Comparison of ENCODE assay signal across 1 cellular context in the genomic region with DNA sequence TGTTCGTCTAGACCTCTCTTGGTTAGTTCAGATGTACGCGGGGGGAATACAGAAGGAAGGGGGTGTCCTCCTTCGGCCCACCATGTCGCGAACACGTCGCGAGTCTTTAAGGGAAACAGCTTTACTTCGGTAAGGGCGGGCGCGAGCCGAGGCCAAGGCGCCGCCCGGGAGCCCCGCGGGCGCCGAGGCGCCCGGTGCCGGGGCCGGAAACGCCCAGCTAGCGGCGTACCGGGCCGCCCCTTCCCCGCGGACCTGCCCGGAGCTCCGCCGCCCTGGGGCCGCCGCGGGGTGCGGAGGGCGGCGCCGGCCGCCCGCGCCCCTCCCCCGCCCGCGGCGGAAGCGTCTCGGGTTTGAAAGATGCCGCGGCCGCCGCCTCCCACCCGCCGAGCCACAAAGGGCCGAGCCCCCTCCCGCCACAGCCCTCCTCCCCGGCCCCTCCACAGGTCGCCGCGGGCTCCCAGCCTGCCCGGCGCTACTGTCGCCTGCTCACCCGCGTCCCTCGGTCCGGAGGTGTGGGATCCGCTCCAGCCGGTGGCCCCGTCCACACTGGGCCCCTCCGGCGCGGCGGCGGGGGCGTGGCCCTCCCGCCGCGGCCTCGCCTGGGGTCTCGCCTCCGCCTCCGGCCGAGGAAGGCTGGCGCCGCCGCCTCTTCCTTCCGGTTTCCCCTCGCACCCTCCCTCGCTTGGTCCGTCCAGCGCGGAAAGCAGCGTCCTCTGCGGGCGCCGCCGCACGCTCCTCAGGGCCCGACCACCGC.
TF ChIP-seq lines count a peak whose summit lies in the region.

A gene (minus strand): TSS at position 715 of the 754 bp plus-strand sequence. CDS start 12,156 bp downstream, outside the sequence.

TF ChIP-seq in K562, 482 proteins besides CTCF, POLR2A, EP300 and RAD21 (continued from another document and continues in another):
- TF ChIP-seq SRSF9 (IDR thresholded peaks at IDR 0.05; ENCODE audit: borderline replicate concordance, low read depth, low read length) (no peak), ZFPM2 (CRISPR knock-in tag; IDR thresholded peaks at IDR 0.05) (no peak), ZNF224 (CRISPR knock-in tag; IDR thresholded peaks at IDR 0.05) (no peak), MAFG (tag; conservative IDR thresholded peaks at IDR 0.05) (no peak), ZNF124 (CRISPR knock-in tag; IDR thresholded peaks at IDR 0.05) (no peak), PHF21A (IDR thresholded peaks at IDR 0.05; ENCODE audit: borderline replicate concordance, low read depth) (no peak), FOSL1 (tag; conservative IDR thresholded peaks at IDR 0.05) (no peak), EWSR1 (IDR thresholded peaks at IDR 0.05; ENCODE audit: borderline replicate concordance, low read depth, partially characterized antibody) (no peak), HMG20A (CRISPR knock-in tag; conservative IDR thresholded peaks at IDR 0.05) (no peak), GATAD2B (IDR thresholded peaks at IDR 0.05; ENCODE audit: borderline replicate concordance) (no peak; the same call in 1 of the 2 replicates), PCBP1 (IDR thresholded peaks at IDR 0.05; ENCODE audit: low read depth, low read length, poor library complexity, severe bottlenecking) (peak; percentile 91), ZNF507 (tag; conservative IDR thresholded peaks at IDR 0.05) (no peak), NEUROD1 (IDR thresholded peaks at IDR 0.05; ENCODE audit: borderline replicate concordance, low read depth, low read length, partially characterized antibody) (no peak), KLF6 (CRISPR knock-in tag; IDR thresholded peaks at IDR 0.05; ENCODE audit: borderline replicate concordance) (no peak), ZBTB8A (IDR thresholded peaks at IDR 0.05; ENCODE audit: partially characterized antibody) (no peak), ZNF445 (CRISPR knock-in tag; IDR thresholded peaks at IDR 0.05; ENCODE audit: low read depth) (no peak), NFYB (IDR thresholded peaks at IDR 0.05; ENCODE audit: extremely low read depth, insufficient read length) (no peak), ZNF644 (tag; IDR thresholded peaks at IDR 0.05; ENCODE audit: low read depth) (no peak), ZNF586 (CRISPR knock-in tag; conservative IDR thresholded peaks at IDR 0.05) (no peak), CHD1 (IDR thresholded peaks at IDR 0.05; ENCODE audit: low read length) (peak; percentile 48), BHLHE40 (IDR thresholded peaks at IDR 0.05; ENCODE audit: low read length) (peak; percentile 50; the same call in 1 of the 2 replicates), CSDE1 (IDR thresholded peaks at IDR 0.05) (no peak), MTA2 (IDR thresholded peaks at IDR 0.05; ENCODE audit: low read depth) (no peak), CREB1 (IDR thresholded peaks at IDR 0.05) (peak; percentile 46; the same call in 1 of the 2 replicates), CREB1 (CRISPR knock-in tag; IDR thresholded peaks at IDR 0.05) (peak; percentile 35; the same call in 1 of the 2 replicates), ZNF551 (CRISPR knock-in tag; IDR thresholded peaks at IDR 0.05) (no peak), U2AF1 (optimal IDR thresholded peaks at IDR 0.05; ENCODE audit: low read depth, low read length) (no peak), ZNF232 (CRISPR knock-in tag; IDR thresholded peaks at IDR 0.05) (no peak), ZNF384 (IDR thresholded peaks at IDR 0.05; ENCODE audit: low read depth, low read length) (peak; percentile 38; the same call in 1 of the 2 replicates), KLF16 (IDR thresholded peaks at IDR 0.05) (no peak), XRCC5 (IDR thresholded peaks at IDR 0.05; ENCODE audit: low read depth, low read length) (0 out of 2 replicates have a peak, but pooled peaks have one; percentile 36), HNRNPLL (IDR thresholded peaks at IDR 0.05; ENCODE audit: low read depth, low read length, poor library complexity, severe bottlenecking) (no peak)
- TF ChIP-seq, protein P1, sequence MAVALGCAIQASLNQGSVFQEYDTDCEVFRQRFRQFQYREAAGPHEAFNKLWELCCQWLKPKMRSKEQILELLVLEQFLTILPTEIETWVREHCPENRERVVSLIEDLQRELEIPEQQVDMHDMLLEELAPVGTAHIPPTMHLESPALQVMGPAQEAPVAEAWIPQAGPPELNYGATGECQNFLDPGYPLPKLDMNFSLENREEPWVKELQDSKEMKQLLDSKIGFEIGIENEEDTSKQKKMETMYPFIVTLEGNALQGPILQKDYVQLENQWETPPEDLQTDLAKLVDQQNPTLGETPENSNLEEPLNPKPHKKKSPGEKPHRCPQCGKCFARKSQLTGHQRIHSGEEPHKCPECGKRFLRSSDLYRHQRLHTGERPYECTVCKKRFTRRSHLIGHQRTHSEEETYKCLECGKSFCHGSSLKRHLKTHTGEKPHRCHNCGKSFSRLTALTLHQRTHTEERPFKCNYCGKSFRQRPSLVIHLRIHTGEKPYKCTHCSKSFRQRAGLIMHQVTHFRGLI (CRISPR knock-in tag; IDR thresholded peaks at IDR 0.05), result no peak
- TF ChIP-seq, protein P2, sequence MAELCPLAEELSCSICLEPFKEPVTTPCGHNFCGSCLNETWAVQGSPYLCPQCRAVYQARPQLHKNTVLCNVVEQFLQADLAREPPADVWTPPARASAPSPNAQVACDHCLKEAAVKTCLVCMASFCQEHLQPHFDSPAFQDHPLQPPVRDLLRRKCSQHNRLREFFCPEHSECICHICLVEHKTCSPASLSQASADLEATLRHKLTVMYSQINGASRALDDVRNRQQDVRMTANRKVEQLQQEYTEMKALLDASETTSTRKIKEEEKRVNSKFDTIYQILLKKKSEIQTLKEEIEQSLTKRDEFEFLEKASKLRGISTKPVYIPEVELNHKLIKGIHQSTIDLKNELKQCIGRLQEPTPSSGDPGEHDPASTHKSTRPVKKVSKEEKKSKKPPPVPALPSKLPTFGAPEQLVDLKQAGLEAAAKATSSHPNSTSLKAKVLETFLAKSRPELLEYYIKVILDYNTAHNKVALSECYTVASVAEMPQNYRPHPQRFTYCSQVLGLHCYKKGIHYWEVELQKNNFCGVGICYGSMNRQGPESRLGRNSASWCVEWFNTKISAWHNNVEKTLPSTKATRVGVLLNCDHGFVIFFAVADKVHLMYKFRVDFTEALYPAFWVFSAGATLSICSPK (IDR thresholded peaks at IDR 0.05; ENCODE audit: borderline replicate concordance), result no peak
- TF ChIP-seq, protein P3, sequence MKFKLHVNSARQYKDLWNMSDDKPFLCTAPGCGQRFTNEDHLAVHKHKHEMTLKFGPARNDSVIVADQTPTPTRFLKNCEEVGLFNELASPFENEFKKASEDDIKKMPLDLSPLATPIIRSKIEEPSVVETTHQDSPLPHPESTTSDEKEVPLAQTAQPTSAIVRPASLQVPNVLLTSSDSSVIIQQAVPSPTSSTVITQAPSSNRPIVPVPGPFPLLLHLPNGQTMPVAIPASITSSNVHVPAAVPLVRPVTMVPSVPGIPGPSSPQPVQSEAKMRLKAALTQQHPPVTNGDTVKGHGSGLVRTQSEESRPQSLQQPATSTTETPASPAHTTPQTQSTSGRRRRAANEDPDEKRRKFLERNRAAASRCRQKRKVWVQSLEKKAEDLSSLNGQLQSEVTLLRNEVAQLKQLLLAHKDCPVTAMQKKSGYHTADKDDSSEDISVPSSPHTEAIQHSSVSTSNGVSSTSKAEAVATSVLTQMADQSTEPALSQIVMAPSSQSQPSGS (CRISPR knock-in tag; IDR thresholded peaks at IDR 0.05), result no peak
- TF ChIP-seq, protein P4, sequence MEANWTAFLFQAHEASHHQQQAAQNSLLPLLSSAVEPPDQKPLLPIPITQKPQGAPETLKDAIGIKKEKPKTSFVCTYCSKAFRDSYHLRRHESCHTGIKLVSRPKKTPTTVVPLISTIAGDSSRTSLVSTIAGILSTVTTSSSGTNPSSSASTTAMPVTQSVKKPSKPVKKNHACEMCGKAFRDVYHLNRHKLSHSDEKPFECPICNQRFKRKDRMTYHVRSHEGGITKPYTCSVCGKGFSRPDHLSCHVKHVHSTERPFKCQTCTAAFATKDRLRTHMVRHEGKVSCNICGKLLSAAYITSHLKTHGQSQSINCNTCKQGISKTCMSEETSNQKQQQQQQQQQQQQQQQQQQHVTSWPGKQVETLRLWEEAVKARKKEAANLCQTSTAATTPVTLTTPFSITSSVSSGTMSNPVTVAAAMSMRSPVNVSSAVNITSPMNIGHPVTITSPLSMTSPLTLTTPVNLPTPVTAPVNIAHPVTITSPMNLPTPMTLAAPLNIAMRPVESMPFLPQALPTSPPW (CRISPR knock-in tag; IDR thresholded peaks at IDR 0.05), result no peak
- TF ChIP-seq, protein P5, sequence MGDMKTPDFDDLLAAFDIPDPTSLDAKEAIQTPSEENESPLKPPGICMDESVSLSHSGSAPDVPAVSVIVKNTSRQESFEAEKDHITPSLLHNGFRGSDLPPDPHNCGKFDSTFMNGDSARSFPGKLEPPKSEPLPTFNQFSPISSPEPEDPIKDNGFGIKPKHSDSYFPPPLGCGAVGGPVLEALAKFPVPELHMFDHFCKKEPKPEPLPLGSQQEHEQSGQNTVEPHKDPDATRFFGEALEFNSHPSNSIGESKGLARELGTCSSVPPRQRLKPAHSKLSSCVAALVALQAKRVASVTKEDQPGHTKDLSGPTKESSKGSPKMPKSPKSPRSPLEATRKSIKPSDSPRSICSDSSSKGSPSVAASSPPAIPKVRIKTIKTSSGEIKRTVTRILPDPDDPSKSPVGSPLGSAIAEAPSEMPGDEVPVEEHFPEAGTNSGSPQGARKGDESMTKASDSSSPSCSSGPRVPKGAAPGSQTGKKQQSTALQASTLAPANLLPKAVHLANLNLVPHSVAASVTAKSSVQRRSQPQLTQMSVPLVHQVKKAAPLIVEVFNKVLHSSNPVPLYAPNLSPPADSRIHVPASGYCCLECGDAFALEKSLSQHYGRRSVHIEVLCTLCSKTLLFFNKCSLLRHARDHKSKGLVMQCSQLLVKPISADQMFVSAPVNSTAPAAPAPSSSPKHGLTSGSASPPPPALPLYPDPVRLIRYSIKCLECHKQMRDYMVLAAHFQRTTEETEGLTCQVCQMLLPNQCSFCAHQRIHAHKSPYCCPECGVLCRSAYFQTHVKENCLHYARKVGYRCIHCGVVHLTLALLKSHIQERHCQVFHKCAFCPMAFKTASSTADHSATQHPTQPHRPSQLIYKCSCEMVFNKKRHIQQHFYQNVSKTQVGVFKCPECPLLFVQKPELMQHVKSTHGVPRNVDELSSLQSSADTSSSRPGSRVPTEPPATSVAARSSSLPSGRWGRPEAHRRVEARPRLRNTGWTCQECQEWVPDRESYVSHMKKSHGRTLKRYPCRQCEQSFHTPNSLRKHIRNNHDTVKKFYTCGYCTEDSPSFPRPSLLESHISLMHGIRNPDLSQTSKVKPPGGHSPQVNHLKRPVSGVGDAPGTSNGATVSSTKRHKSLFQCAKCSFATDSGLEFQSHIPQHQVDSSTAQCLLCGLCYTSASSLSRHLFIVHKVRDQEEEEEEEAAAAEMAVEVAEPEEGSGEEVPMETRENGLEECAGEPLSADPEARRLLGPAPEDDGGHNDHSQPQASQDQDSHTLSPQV (IDR thresholded peaks at IDR 0.05), result no peak
- TF ChIP-seq, protein P6, sequence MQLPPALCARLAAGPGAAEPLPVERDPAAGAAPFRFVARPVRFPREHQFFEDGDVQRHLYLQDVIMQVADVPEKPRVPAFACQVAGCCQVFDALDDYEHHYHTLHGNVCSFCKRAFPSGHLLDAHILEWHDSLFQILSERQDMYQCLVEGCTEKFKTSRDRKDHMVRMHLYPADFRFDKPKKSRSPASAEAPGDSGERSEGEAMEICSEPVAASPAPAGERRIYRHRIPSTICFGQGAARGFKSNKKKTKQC (CRISPR knock-in tag; IDR thresholded peaks at IDR 0.05), result no peak
- TF ChIP-seq, protein P7, sequence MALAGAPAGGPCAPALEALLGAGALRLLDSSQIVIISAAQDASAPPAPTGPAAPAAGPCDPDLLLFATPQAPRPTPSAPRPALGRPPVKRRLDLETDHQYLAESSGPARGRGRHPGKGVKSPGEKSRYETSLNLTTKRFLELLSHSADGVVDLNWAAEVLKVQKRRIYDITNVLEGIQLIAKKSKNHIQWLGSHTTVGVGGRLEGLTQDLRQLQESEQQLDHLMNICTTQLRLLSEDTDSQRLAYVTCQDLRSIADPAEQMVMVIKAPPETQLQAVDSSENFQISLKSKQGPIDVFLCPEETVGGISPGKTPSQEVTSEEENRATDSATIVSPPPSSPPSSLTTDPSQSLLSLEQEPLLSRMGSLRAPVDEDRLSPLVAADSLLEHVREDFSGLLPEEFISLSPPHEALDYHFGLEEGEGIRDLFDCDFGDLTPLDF (CRISPR knock-in tag; IDR thresholded peaks at IDR 0.05), result no peak
